In the genomic region with DNA sequence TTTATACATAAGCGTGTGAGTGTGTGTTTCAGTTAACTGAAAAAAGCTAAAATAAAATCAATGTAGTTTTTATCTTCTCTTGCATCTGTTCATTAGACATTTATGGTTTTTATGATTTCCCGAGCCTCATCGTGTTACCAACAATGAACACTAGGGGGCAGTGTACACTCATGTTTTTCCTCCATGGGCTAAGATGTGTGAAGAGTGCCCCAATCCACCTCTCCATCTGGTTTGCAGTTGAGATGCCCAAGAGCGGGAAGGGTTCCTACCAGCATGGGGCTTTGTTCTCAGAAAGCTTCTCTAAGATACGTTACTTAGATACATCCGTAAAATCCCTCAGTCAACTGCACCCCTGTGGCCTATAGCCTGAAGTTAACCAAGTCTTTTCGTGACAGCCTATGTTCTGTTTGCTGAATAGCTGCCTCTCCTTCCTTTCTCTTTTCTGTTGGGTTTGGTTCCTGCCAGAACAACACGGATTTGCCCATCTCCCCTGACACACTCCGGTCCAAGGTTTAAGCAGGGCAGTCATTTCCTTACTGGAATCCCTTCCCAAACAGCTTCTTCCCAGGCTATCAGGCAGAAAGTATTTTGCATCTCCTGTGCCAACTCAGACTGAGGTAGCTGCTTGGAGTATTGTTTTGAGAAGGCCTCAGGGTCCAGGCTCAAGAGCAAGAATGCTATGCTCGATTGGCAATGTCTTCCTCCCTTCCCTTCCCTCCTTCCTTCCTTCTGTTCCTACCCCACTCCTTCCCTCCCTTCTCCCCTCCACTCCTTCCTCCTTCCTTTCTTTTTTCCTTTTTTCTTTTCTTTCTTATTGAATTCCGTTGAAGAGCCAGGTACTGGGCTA, we compare ENCODE assay signal across 8 cellular contexts. TPM values are rescaled to one million over a fixed set of nuclear protein-coding genes. Genes with fewer than 3 reads are reported as not detected.
DNase-seq lines count a peak whose midpoint lies in the region; ATAC-seq and TF ChIP-seq lines count a peak whose summit lies in the region.

No MANE protein-coding gene starts in this region.

- intact Hi-C loops in CD8-positive, alpha-beta T cell (cut with DNase I, micrococcal nuclease), result loop anchor here (1.0 to 5.0 kb wide), 4 partner anchors 12 to 1896 kb away; a partner anchor contains a TSS

- H3K4me2 ChIP-seq in parathyroid adenoma (ENCODE audit: low read length), result no peak overlapping the region

- DNase-seq in CD8-positive, alpha-beta T cell, result peak in 5 of 7 experiments; percentile 9 to 57 (median 36)
- peak; percentile 52 for DNase-seq in GM20000 (ENCODE audit: low spot score)
- DNase-seq in NCI-H748 treated with DMSO at 0.1 percent for 48 hours (lab: John Stamatoyannopoulos, UW), result peak; percentile 38
- peak; percentile 28 for DNase-seq in activated T-cell treated with anti-CD3 and anti-CD28 coated beads, Interleukin-2, amount 50 U/mL, for 4 hours
- DNase-seq in foreskin keratinocyte, result peak in 1 of 2 donors; percentile 41
- no peak for DNase-seq in NCI-H187 treated with DMSO at 0.1 percent for 48 hours (lab: John Stamatoyannopoulos, UW)

- peaks cover 3% of the 10 kb centered on the region for H3K4me1 ChIP-seq in CD8-positive, alpha-beta T cell (ENCODE audit: insufficient read depth, low read length)
- H3K4me1 ChIP-seq in foreskin keratinocyte (no peaks in the 10 kb centered on the region), parathyroid adenoma (no peaks in the 10 kb centered on the region)

- no peak overlapping the region for H3K9ac ChIP-seq in parathyroid adenoma

- no peak overlapping the region for H2AFZ ChIP-seq in parathyroid adenoma

- POLR2A ChIA-PET in CD8-positive, alpha-beta T cell (lab: Charles Lee), result interaction anchor here (0.5 to 3.6 kb wide), 3 partner anchors 12 to 563 kb away, joined by 3 to 27 read pairs (median 3); a partner anchor contains a TSS

- CTCF ChIA-PET in CD8-positive, alpha-beta T cell (lab: Charles Lee), result interaction anchor here (0.8 to 7.7 kb wide), 17 partner anchors 7 to 1896 kb away, joined by 3 to 203 read pairs (median 5); a partner anchor contains a TSS

- H3K36me3 Mint-ChIP-seq in CD8-positive, alpha-beta T cell, result no peaks in the 10 kb centered on the region
- no peaks in the 10 kb centered on the region for H3K36me3 Mint-ChIP-seq in activated T-cell treated with anti-CD3 and anti-CD28 coated beads, Interleukin-2, amount 50 U/mL, for 4 hours (ENCODE audit: insufficient read depth)

- H3K36me3 ChIP-seq in CD8-positive, alpha-beta T cell (ENCODE audit: insufficient read depth, low read length), result no peaks in the 10 kb centered on the region
- no peaks in the 10 kb centered on the region for H3K36me3 ChIP-seq in parathyroid adenoma (ENCODE audit: control insufficient read depth, insufficient read depth, low read length)

- peaks cover 4% of the 10 kb centered on the region for H3K9me3 Mint-ChIP-seq in CD8-positive, alpha-beta T cell
- H3K9me3 Mint-ChIP-seq in activated T-cell treated with anti-CD3 and anti-CD28 coated beads, Interleukin-2, amount 50 U/mL, for 4 hours, result peaks cover 10% of the 10 kb centered on the region

- no peaks in the 10 kb centered on the region for H3K9me3 ChIP-seq in CD8-positive, alpha-beta T cell (ENCODE audit: low read length)
- H3K9me3 ChIP-seq in parathyroid adenoma (ENCODE audit: control insufficient read depth, low read length), result no peaks in the 10 kb centered on the region

- no peak overlapping the region for H3K27ac Mint-ChIP-seq in CD8-positive, alpha-beta T cell

- peak; percentile 67 for ATAC-seq in CD8-positive, alpha-beta T cell
- peak in 1 of 2 donors; percentile 41 for ATAC-seq in activated T-cell treated with anti-CD3 and anti-CD28 coated beads, Interleukin-2, amount 50 U/mL, for 4 hours
- peak; percentile 56 for ATAC-seq in foreskin keratinocyte
- ATAC-seq in GM21619 (IDR thresholded peaks at IDR 0.05; ENCODE audit: unreplicated experiment), result no peak

- H3K4me3 ChIP-seq in CD8-positive, alpha-beta T cell (ENCODE audit: low read depth, low read length), result no peak overlapping the region
- no peak overlapping the region for H3K4me3 ChIP-seq in parathyroid adenoma (ENCODE audit: low read depth, low read length)

- no peaks in the 10 kb centered on the region for H3K27me3 ChIP-seq in CD8-positive, alpha-beta T cell (ENCODE audit: insufficient read depth, low read length)
- H3K27me3 ChIP-seq in foreskin keratinocyte (no peaks in the 10 kb centered on the region), parathyroid adenoma (ENCODE audit: control insufficient read depth, insufficient read depth, low read length) (no peaks in the 10 kb centered on the region)

- TF ChIP-seq CTCF in CD8-positive, alpha-beta T cell (IDR thresholded peaks at IDR 0.05), result peak; percentile 71
- peak; percentile 59 for TF ChIP-seq CTCF in GM20000 (IDR thresholded peaks at IDR 0.05; ENCODE audit: extremely low read depth, missing control alignments)
- peak; percentile 77 for TF ChIP-seq CTCF in foreskin keratinocyte (conservative IDR thresholded peaks at IDR 0.05)
- peak; percentile 81 for TF ChIP-seq CTCF in parathyroid adenoma (IDR thresholded peaks at IDR 0.05)

- peaks cover 16% of the 10 kb centered on the region for H3K4me1 Mint-ChIP-seq in CD8-positive, alpha-beta T cell (ENCODE audit: low read depth)
- peaks cover 9% of the 10 kb centered on the region for H3K4me1 Mint-ChIP-seq in activated T-cell treated with anti-CD3 and anti-CD28 coated beads, Interleukin-2, amount 50 U/mL, for 4 hours (ENCODE audit: low read depth)

- H3K27ac ChIP-seq in CD8-positive, alpha-beta T cell (ENCODE audit: low read depth, low read length), result no peak overlapping the region
- H3K27ac ChIP-seq in foreskin keratinocyte, result no peak overlapping the region
- no peak overlapping the region for H3K27ac ChIP-seq in parathyroid adenoma

- peaks cover 13% of the 10 kb centered on the region for H3K27me3 Mint-ChIP-seq in CD8-positive, alpha-beta T cell (ENCODE audit: low read depth)
- peaks cover 7% of the 10 kb centered on the region for H3K27me3 Mint-ChIP-seq in activated T-cell treated with anti-CD3 and anti-CD28 coated beads, Interleukin-2, amount 50 U/mL, for 4 hours (ENCODE audit: low read depth)

- H3K79me2 ChIP-seq in parathyroid adenoma, result no peaks in the 10 kb centered on the region

- H3K4me3 Mint-ChIP-seq in CD8-positive, alpha-beta T cell, result no peak overlapping the region
- no peak overlapping the region for H3K4me3 Mint-ChIP-seq in activated T-cell treated with anti-CD3 and anti-CD28 coated beads, Interleukin-2, amount 50 U/mL, for 4 hours

RNA-seq across cellular contexts. Expression of a gene that starts 12.9 kb away (rescaled TPM):
- total RNA-seq in CD8-positive, alpha-beta T cell, result 10 to 100 TPM; 66.7 to 74.0 TPM
- total RNA-seq in activated T-cell treated with anti-CD3 and anti-CD28 coated beads, Interleukin-2, amount 50 U/mL, for 4 hours, result 100 to 1,000 TPM; 116 to 125 (median 118) TPM
- 67.9 and 71.5 TPM in 2 replicates for total RNA-seq in foreskin keratinocyte
- 50.0 and 54.2 TPM in 2 replicates for polyA plus RNA-seq in foreskin keratinocyte
